Comparison of ENCODE assay signal across 17 cellular contexts in genomic region chr6:39848171-39848570, GRCh38. TPM values are rescaled to one million over a fixed set of nuclear protein-coding genes. Genes with fewer than 3 reads are reported as not detected.
"Had no signal": no experiment of that assay in that cellular context is flagged by ENCODE, and none has a peak within 500 bp of the region (broad histone marks: within the 10 kb centered on the region; RNA-seq: fewer than 3 reads in every experiment).

No MANE protein-coding gene starts in this region.

- H3K27me3 ChIP-seq: brain microvascular endothelial cell, neural progenitor cell, testis, uterus had no signal

- H3K36me3 ChIP-seq: brain microvascular endothelial cell, lower lobe of right lung, neural progenitor cell, uterus had no signal

- DNase-seq: activated B cell treated with CpG ODN at 0.5 μM for 24 hours; activated CD4-positive, alpha-beta T cell treated with anti-CD3 and anti-CD28 coated beads, Interleukin-2, amount 10 ng/mL, durations not matched to agents 24 days and 14 days; activated CD8-positive, alpha-beta memory T cell treated with anti-CD3 and anti-CD28 coated beads, Interleukin-2, amount 50 U/mL, for 48 hours; activated gamma-delta T cell treated with Interleukin-2 at 50 U/mL for 16 hours; amygdala; brain microvascular endothelial cell; dermis blood vessel endothelial cell; kidney glomerular epithelial cell; lower lobe of right lung; SIG-M5; stimulated activated CD4-positive, alpha-beta T cell treated with anti-CD3 and anti-CD28 coated beads, Interleukin-4, amount 100 ng/mL, for 24 hours; stimulated activated naive CD4-positive, alpha-beta T cell; T-helper 2 cell; testis; uterus had no signal

- H3K9me3 Mint-ChIP-seq: activated B cell treated with CpG ODN at 0.5 μM for 24 hours; activated CD4-positive, alpha-beta T cell treated with anti-CD3 and anti-CD28 coated beads, Interleukin-2, amount 10 ng/mL, durations not matched to agents 24 days and 14 days; neural progenitor cell had no signal

- H3K27me3 Mint-ChIP-seq: activated CD4-positive, alpha-beta T cell treated with anti-CD3 and anti-CD28 coated beads, Interleukin-2, amount 10 ng/mL, durations not matched to agents 24 days and 14 days had no signal

- H3K36me3 Mint-ChIP-seq: activated naive CD8-positive, alpha-beta T cell; neural progenitor cell had no signal

- H3K4me1 Mint-ChIP-seq: activated B cell treated with CpG ODN at 0.5 μM for 24 hours; activated CD4-positive, alpha-beta T cell treated with anti-CD3 and anti-CD28 coated beads, Interleukin-2, amount 10 ng/mL, durations not matched to agents 24 days and 14 days; neural progenitor cell had no signal

- H3K4me1 ChIP-seq: neural progenitor cell, uterus had no signal

- H3K27ac ChIP-seq: brain microvascular endothelial cell, lower lobe of right lung, neural progenitor cell, testis, uterus had no signal

- H3K4me3 ChIP-seq: lower lobe of right lung, neural progenitor cell, testis, uterus had no signal

- H3K4me3 Mint-ChIP-seq: activated B cell treated with CpG ODN at 0.5 μM for 24 hours; activated CD4-positive, alpha-beta T cell treated with anti-CD3 and anti-CD28 coated beads, Interleukin-2, amount 10 ng/mL, durations not matched to agents 24 days and 14 days; activated naive CD8-positive, alpha-beta T cell; neural progenitor cell had no signal

- H3K9me3 ChIP-seq: lower lobe of right lung, testis, uterus had no signal

RNA-seq across cellular contexts. Expression of gene DAAM2, which starts 56.0 kb away (rescaled TPM):
- total RNA-seq: activated B cell treated with CpG ODN at 0.5 μM for 24 hours; activated CD4-positive, alpha-beta T cell treated with anti-CD3 and anti-CD28 coated beads, Interleukin-2, amount 10 ng/mL, durations not matched to agents 24 days and 14 days had no signal
